Comparison of ENCODE assay signal across 8 cellular contexts in the genomic region with DNA sequence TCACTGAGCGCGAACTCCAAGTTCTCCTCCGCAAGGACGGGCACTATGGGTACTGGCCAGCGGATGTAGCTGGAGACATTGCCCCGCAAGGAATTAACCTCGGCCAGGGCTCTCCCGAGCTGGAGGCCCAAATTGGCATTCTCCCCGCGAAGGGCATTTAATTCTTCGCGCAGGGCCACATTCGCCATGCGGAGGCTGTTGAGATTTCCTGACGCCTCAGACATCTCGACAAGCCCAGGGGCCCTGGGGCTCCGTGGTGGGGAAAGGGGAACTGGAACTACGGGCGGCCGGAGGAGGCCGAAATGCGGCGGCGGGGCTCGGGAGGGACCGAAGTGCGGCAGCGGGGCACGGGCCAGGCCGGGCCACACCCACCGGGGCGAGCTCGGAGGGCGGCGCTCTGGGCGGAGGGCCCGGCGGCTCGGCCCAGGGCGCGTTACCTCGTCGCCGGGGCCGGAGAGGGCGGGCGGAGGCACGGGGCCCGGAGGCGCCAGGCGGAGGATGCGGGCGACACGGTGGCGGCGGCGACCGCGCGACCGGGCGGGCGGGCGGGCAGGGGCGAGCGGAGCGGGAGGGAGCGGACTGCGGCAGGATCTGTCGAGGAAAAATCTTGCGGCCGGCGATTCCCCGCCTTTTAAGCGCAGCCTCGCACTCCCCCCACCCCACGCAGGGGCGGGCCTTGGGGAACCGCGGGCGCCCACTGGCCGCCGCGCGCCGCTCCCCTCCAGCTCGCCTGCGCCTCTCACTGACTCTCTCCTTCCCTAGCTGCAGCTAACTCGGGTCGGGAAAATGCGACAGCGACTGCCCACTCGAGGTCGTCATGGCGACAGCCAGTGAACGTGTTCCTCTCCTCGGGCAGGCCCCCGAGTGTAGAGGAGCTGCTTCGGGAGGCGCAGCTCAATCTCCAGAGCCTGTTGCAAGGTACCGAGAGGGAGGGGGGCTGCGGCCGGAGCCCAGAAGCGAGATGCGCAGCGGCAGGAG. TPM values are rescaled to one million over a fixed set of nuclear protein-coding genes. Genes with fewer than 3 reads are reported as not detected.
A peak's percentile ranks its signal among the peaks of the same experiment; 100 is the strongest.
DNase-seq lines count a peak whose midpoint lies in the region; ATAC-seq and TF ChIP-seq lines count a peak whose summit lies in the region.

Gene RTL5, minus strand, starts transcription at position 599 of the 978 bp plus-strand sequence.

- H3K4me3 Mint-ChIP-seq in mesothelial cell of epicardium: peak within 1 kb of the TSS; percentile 70

- peak; percentile 53 for ATAC-seq in GM18861 (IDR thresholded peaks at IDR 0.05; ENCODE audit: unreplicated experiment)
- ATAC-seq in HG03354 (IDR thresholded peaks at IDR 0.05; ENCODE audit: poor library complexity, severe bottlenecking, unreplicated experiment): peak; percentile 54
- ATAC-seq in HG02678 (IDR thresholded peaks at IDR 0.05; ENCODE audit: unreplicated experiment): no peak

- TF ChIP-seq CTCF in mesothelial cell of epicardium (IDR thresholded peaks at IDR 0.05; ENCODE audit: unreplicated experiment): no peak

- H3K36me3 Mint-ChIP-seq in mesothelial cell of epicardium: peaks cover 14% of the 10 kb centered on the region

- peaks cover 22% of the 10 kb centered on the region for H3K9me3 Mint-ChIP-seq in mesothelial cell of epicardium

- peaks cover 42% of the 10 kb centered on the region for H3K4me1 Mint-ChIP-seq in mesothelial cell of epicardium

- no peaks in the 10 kb centered on the region for H3K27me3 Mint-ChIP-seq in mesothelial cell of epicardium (ENCODE audit: low read depth)

- peak; percentile 95 for DNase-seq in NCI-H69 (lab: John Stamatoyannopoulos, UW)
- peak; percentile 26 for DNase-seq in activated T-cell treated with anti-CD3 and anti-CD28 coated beads for 48 hours (ENCODE audit: low read depth)
- peak; percentile 61 for DNase-seq in epidermal melanocyte (ENCODE audit: insufficient read length, low spot score)
- DNase-seq in mesothelial cell of epicardium (ENCODE audit: low spot score in 2 of 2, unreplicated experiment in 2 of 2): peak; percentile 70 to 80
- DNase-seq in stimulated activated CD8-positive, alpha-beta memory T cell treated with anti-CD3 and anti-CD28 coated beads, Interleukin-15, amount 100 ng/mL, for 24 hours (ENCODE audit: low read depth): peak; percentile 3

- peak within 1 kb of the TSS; percentile 84 for H3K27ac Mint-ChIP-seq in mesothelial cell of epicardium

RNA-seq across cellular contexts. Expression of gene RTL5, which starts in this region (rescaled TPM):
- 36.1 to 37.5 TPM (median 36.4 TPM) in 3 replicates for total RNA-seq in mesothelial cell of epicardium

Comparison
In these comparisons a context has a peak if more than half of its experiments do, and no peak if none do; other contexts are left out.
1. DNase-seq: peak in every context shown above with its lines; median percentile 95 in NCI-H69; 75 in mesothelial cell of epicardium; 61 in epidermal melanocyte; 26 in activated T-cell treated with anti-CD3 and anti-CD28 coated beads for 48 hours; 3 in stimulated activated CD8-positive, alpha-beta memory T cell treated with anti-CD3 and anti-CD28 coated beads, Interleukin-15, amount 100 ng/mL, for 24 hours.